Comparison of ENCODE assay signal across 1 cellular context in the genomic region with DNA sequence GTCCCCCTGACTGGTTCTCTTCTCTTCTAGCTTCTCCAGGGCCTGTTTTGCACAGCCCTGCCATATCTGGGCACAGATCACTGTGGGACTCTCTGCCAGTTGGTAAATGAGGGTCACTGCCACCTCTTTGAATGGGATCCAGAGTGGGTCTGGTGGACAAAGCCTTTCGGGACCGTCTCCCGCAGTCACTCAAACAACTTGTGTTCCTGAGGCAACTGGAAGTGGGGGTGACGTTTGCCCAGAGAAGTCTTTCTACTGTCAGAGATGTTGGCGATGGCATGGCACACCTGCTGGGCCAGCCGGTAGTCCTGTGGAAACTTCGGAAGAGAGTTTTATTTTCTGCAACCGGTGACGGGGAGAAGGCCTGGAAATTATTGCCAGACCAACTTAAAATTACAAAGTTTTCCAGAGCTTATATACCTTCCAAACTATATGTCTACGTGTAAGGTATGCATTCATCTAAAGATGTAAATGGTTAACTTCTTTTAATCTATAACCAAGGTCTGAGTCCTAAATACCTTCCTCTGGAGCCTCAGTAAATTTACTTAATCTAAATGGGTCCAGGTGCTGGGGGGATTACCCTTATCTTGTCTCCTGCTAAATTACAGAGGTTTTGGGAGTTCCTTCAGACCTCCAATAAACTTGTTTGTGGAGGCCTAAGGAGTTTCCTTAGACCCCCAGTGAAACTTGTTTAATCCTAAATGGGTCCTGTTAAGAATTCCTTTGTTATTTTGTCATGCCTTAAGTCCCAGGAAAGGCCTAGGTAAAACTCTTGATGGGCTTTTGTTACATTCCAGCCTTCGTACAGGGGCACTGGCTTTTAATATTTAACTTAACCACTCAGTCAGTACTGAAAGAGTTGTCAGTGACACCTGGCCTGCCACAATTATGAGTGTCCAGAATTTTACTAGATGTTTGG.
TF ChIP-seq lines count a peak whose summit lies in the region.

No MANE protein-coding gene starts in this region.

TF ChIP-seq in HepG2, 621 proteins besides CTCF, POLR2A, EP300 and RAD21 (continued from another document and continues in another):
- TF ChIP-seq ZNF431 (CRISPR knock-in tag; IDR thresholded peaks at IDR 0.05; ENCODE audit: borderline replicate concordance, low read depth) (0 out of 2 replicates have a peak, but pooled peaks have one; percentile 41), SATB2 (CRISPR knock-in tag; IDR thresholded peaks at IDR 0.05) (no peak), ADNP (CRISPR knock-in tag; IDR thresholded peaks at IDR 0.05) (no peak), ZEB1 (IDR thresholded peaks at IDR 0.05; ENCODE audit: insufficient replicate concordance, low read depth) (peak; percentile 25), ZNF549 (CRISPR knock-in tag; IDR thresholded peaks at IDR 0.05) (no peak), RAD51 (IDR thresholded peaks at IDR 0.05; ENCODE audit: borderline replicate concordance) (no peak), MXD4 (CRISPR knock-in tag; IDR thresholded peaks at IDR 0.05) (no peak), MIXL1 (CRISPR knock-in tag; IDR thresholded peaks at IDR 0.05) (no peak), ZIK1 (CRISPR knock-in tag; IDR thresholded peaks at IDR 0.05; ENCODE audit: borderline replicate concordance, low read depth) (no peak), CCAR2 (optimal IDR thresholded peaks at IDR 0.05; ENCODE audit: low read depth, low read length) (no peak), SOX13 (IDR thresholded peaks at IDR 0.05) (no peak), SOX13 (CRISPR knock-in tag; conservative IDR thresholded peaks at IDR 0.05 in 1 of 2, IDR thresholded peaks at IDR 0.05 in 1 of 2) (peak in 1 of 2 experiments; percentile 40; a peak in 1 of 4 replicates), ZNF382 (CRISPR knock-in tag; IDR thresholded peaks at IDR 0.05; ENCODE audit: borderline replicate concordance) (no peak), ZNF512B (CRISPR knock-in tag; IDR thresholded peaks at IDR 0.05; ENCODE audit: borderline replicate concordance) (no peak), AHR (CRISPR knock-in tag; IDR thresholded peaks at IDR 0.05) (no peak), RBM39 (IDR thresholded peaks at IDR 0.05; ENCODE audit: low read depth, low read length, poor library complexity, severe bottlenecking) (no peak), ZNF687 (CRISPR knock-in tag; IDR thresholded peaks at IDR 0.05) (peak; percentile 58), ZBTB3 (CRISPR knock-in tag; IDR thresholded peaks at IDR 0.05; ENCODE audit: borderline replicate concordance, low read depth) (no peak), HOXA7 (CRISPR knock-in tag; IDR thresholded peaks at IDR 0.05) (no peak), POLR2AphosphoS5 (IDR thresholded peaks at IDR 0.05; ENCODE audit: low read depth, low read length) (peak; percentile 51), TP53 (CRISPR knock-in tag; conservative IDR thresholded peaks at IDR 0.05) (no peak), ZNF292 (CRISPR knock-in tag; IDR thresholded peaks at IDR 0.05; ENCODE audit: borderline replicate concordance, low read depth) (0 out of 2 replicates have a peak, but pooled peaks have one; percentile 33), ZNF3 (CRISPR knock-in tag; IDR thresholded peaks at IDR 0.05) (no peak), ZNF572 (CRISPR knock-in tag; IDR thresholded peaks at IDR 0.05) (no peak), ZNF101 (CRISPR knock-in tag; IDR thresholded peaks at IDR 0.05; ENCODE audit: borderline replicate concordance, low read depth) (no peak), BRD4 (CRISPR knock-in tag; IDR thresholded peaks at IDR 0.05) (no peak), EEA1 (CRISPR knock-in tag; IDR thresholded peaks at IDR 0.05; ENCODE audit: borderline replicate concordance) (no peak), IRX3 (CRISPR knock-in tag; IDR thresholded peaks at IDR 0.05; ENCODE audit: borderline replicate concordance, low read depth) (no peak), ZNF451 (CRISPR knock-in tag; IDR thresholded peaks at IDR 0.05) (no peak), ZNF629 (CRISPR knock-in tag; conservative IDR thresholded peaks at IDR 0.05) (0 out of 2 replicates have a peak, but pooled peaks have one; percentile 19), HOXA3 (CRISPR knock-in tag; IDR thresholded peaks at IDR 0.05) (0 out of 2 replicates have a peak, but pooled peaks have one; percentile 0), ZNF672 (CRISPR knock-in tag; IDR thresholded peaks at IDR 0.05) (no peak), ZFP36L1 (CRISPR knock-in tag; IDR thresholded peaks at IDR 0.05) (no peak), NFIB (CRISPR knock-in tag; IDR thresholded peaks at IDR 0.05; ENCODE audit: borderline replicate concordance) (no peak), TBL1XR1 (IDR thresholded peaks at IDR 0.05; ENCODE audit: borderline replicate concordance, low read length, partially characterized antibody) (no peak), TMF1 (CRISPR knock-in tag; IDR thresholded peaks at IDR 0.05; ENCODE audit: low read depth) (no peak), JUN (CRISPR knock-in tag; IDR thresholded peaks at IDR 0.05) (no peak)
- TF ChIP-seq, protein P1, sequence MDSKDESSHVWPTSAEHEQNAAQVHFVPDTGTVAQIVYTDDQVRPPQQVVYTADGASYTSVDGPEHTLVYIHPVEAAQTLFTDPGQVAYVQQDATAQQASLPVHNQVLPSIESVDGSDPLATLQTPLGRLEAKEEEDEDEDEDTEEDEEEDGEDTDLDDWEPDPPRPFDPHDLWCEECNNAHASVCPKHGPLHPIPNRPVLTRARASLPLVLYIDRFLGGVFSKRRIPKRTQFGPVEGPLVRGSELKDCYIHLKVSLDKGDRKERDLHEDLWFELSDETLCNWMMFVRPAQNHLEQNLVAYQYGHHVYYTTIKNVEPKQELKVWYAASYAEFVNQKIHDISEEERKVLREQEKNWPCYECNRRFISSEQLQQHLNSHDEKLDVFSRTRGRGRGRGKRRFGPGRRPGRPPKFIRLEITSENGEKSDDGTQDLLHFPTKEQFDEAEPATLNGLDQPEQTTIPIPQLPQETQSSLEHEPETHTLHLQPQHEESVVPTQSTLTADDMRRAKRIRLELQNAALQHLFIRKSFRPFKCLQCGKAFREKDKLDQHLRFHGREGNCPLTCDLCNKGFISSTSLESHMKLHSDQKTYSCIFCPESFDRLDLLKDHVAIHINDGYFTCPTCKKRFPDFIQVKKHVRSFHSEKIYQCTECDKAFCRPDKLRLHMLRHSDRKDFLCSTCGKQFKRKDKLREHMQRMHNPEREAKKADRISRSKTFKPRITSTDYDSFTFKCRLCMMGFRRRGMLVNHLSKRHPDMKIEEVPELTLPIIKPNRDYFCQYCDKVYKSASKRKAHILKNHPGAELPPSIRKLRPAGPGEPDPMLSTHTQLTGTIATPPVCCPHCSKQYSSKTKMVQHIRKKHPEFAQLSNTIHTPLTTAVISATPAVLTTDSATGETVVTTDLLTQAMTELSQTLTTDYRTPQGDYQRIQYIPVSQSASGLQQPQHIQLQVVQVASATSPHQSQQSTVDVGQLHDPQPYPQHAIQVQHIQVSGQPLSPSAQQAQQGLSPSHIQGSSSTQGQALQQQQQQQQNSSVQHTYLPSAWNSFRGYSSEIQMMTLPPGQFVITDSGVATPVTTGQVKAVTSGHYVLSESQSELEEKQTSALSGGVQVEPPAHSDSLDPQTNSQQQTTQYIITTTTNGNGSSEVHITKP (CRISPR knock-in tag; IDR thresholded peaks at IDR 0.05; ENCODE audit: low read depth), result no peak
- TF ChIP-seq, protein P2, sequence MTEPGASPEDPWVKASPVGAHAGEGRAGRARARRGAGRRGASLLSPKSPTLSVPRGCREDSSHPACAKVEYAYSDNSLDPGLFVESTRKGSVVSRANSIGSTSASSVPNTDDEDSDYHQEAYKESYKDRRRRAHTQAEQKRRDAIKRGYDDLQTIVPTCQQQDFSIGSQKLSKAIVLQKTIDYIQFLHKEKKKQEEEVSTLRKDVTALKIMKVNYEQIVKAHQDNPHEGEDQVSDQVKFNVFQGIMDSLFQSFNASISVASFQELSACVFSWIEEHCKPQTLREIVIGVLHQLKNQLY (CRISPR knock-in tag; IDR thresholded peaks at IDR 0.05), result no peak
- TF ChIP-seq, protein P3, sequence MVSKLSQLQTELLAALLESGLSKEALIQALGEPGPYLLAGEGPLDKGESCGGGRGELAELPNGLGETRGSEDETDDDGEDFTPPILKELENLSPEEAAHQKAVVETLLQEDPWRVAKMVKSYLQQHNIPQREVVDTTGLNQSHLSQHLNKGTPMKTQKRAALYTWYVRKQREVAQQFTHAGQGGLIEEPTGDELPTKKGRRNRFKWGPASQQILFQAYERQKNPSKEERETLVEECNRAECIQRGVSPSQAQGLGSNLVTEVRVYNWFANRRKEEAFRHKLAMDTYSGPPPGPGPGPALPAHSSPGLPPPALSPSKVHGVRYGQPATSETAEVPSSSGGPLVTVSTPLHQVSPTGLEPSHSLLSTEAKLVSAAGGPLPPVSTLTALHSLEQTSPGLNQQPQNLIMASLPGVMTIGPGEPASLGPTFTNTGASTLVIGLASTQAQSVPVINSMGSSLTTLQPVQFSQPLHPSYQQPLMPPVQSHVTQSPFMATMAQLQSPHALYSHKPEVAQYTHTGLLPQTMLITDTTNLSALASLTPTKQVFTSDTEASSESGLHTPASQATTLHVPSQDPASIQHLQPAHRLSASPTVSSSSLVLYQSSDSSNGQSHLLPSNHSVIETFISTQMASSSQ (IDR thresholded peaks at IDR 0.05; ENCODE audit: low read depth), result peak; percentile 89
- TF ChIP-seq, protein P3 (CRISPR knock-in tag; IDR thresholded peaks at IDR 0.05; ENCODE audit: borderline replicate concordance), result peak; percentile 86; the same call in 1 of the 2 replicates
- TF ChIP-seq, protein P4, sequence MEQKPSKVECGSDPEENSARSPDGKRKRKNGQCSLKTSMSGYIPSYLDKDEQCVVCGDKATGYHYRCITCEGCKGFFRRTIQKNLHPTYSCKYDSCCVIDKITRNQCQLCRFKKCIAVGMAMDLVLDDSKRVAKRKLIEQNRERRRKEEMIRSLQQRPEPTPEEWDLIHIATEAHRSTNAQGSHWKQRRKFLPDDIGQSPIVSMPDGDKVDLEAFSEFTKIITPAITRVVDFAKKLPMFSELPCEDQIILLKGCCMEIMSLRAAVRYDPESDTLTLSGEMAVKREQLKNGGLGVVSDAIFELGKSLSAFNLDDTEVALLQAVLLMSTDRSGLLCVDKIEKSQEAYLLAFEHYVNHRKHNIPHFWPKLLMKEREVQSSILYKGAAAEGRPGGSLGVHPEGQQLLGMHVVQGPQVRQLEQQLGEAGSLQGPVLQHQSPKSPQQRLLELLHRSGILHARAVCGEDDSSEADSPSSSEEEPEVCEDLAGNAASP (CRISPR knock-in tag; IDR thresholded peaks at IDR 0.05; ENCODE audit: borderline replicate concordance), result no peak
